ENCODE assay signal across 22 cellular contexts in genomic region chr10:69214666-69215131, GRCh38. TPM values are rescaled to one million over a fixed set of nuclear protein-coding genes. Genes with fewer than 3 reads are reported as not detected.
DNase-seq lines count a peak whose midpoint lies in the region; ATAC-seq and TF ChIP-seq lines count a peak whose summit lies in the region.
"Had no signal": no experiment of that assay in that cellular context is flagged by ENCODE, and none has a peak within 500 bp of the region (broad histone marks: within the 10 kb centered on the region; RNA-seq: fewer than 3 reads in every experiment).

No MANE protein-coding gene starts in this region.

- ATAC-seq in activated naive CD4-positive, alpha-beta T cell treated with anti-CD3 and anti-CD28 coated beads, Interleukin-2, amount 50 U/mL, for 72 hours = peak; percentile 36 to 42
- ATAC-seq: heart left ventricle had no signal

- no peaks in the 10 kb centered on the region for H3K79me2 ChIP-seq in smooth muscle cell (ENCODE audit: low read depth)

- H3K27me3 Mint-ChIP-seq in T-helper 1 cell treated with Interleukin-12 subunit alpha and Interleukin-12 subunit beta and Interleukin-4 antibody, amounts not matched to agents 30 μg/mL and 1 μg/mL, for 36 hours (ENCODE audit: low read depth) = no peaks in the 10 kb centered on the region
- H3K27me3 Mint-ChIP-seq: progenitor cell of endocrine pancreas had no signal

- H3K27me3 ChIP-seq in HL-60 (ENCODE audit: insufficient read depth, poor library complexity, severe bottlenecking) (no peaks in the 10 kb centered on the region), neutrophil (no peaks in the 10 kb centered on the region), smooth muscle cell (ENCODE audit: low read depth) (no peaks in the 10 kb centered on the region)
- H3K27me3 ChIP-seq: MG63, SJSA1, upper lobe of left lung had no signal

- H3K9me3 ChIP-seq in neutrophil (no peaks in the 10 kb centered on the region), smooth muscle cell (replicated peaks; ENCODE audit: low read depth) (no peaks in the 10 kb centered on the region)
- H3K9me3 ChIP-seq: MG63, SJSA1, upper lobe of left lung had no signal

- in situ Hi-C loops in GM13976 (cut with MboI; ENCODE audit: low sequenced_read_pairs, unreplicated experiment) = no loop called here

- no peak overlapping the region for H2AFZ ChIP-seq in smooth muscle cell (ENCODE audit: low read depth)

- H3K36me3 ChIP-seq in neutrophil (no peaks in the 10 kb centered on the region), smooth muscle cell (ENCODE audit: low read depth) (no peaks in the 10 kb centered on the region)
- H3K36me3 ChIP-seq: MG63, SJSA1, upper lobe of left lung had no signal

- H3F3A ChIP-seq in smooth muscle cell (ENCODE audit: low read depth) = no peaks in the 10 kb centered on the region

- H3K27ac Mint-ChIP-seq in activated naive CD4-positive, alpha-beta T cell treated with anti-CD3 and anti-CD28 coated beads, Interleukin-2, amount 50 U/mL, for 72 hours = peak overlapping the region in 1 of 2 donors; percentile 52
- no peak overlapping the region for H3K27ac Mint-ChIP-seq in T-helper 1 cell treated with Interleukin-12 subunit alpha and Interleukin-12 subunit beta and Interleukin-4 antibody, amounts not matched to agents 30 μg/mL and 1 μg/mL, for 36 hours
- H3K27ac Mint-ChIP-seq: progenitor cell of endocrine pancreas had no signal

- H3K4me3 Mint-ChIP-seq in T-helper 1 cell treated with Interleukin-12 subunit alpha and Interleukin-12 subunit beta and Interleukin-4 antibody, amounts not matched to agents 30 μg/mL and 1 μg/mL, for 36 hours = peak overlapping the region; percentile 3

- H3K9ac ChIP-seq in smooth muscle cell (ENCODE audit: low read depth) = no peak overlapping the region

- no peaks in the 10 kb centered on the region for H3K9me3 Mint-ChIP-seq in activated naive CD4-positive, alpha-beta T cell treated with anti-CD3 and anti-CD28 coated beads, Interleukin-2, amount 50 U/mL, for 72 hours
- H3K9me3 Mint-ChIP-seq in T-helper 1 cell treated with Interleukin-12 subunit alpha and Interleukin-12 subunit beta and Interleukin-4 antibody, amounts not matched to agents 30 μg/mL and 1 μg/mL, for 36 hours = peaks cover 14% of the 10 kb centered on the region

- H3K4me1 Mint-ChIP-seq in T-helper 1 cell treated with Interleukin-12 subunit alpha and Interleukin-12 subunit beta and Interleukin-4 antibody, amounts not matched to agents 30 μg/mL and 1 μg/mL, for 36 hours (ENCODE audit: low read depth) = peaks cover 46% of the 10 kb centered on the region

- H3K4me3 ChIP-seq in HL-60 (replicated peaks; ENCODE audit: insufficient read depth, low read length) (no peak overlapping the region), neutrophil (ENCODE audit: low read depth in 1 of 2, low read length in 1 of 2) (peak overlapping the region in 1 of 2 experiments; percentile 25), smooth muscle cell (no peak overlapping the region)
- H3K4me3 ChIP-seq: lung, MG63, SJSA1, upper lobe of left lung had no signal

- 98% methylated on average over 6 of the region's 6 CpGs for WGBS in smooth muscle cell (ENCODE audit: low lambda C conversion rate)

- TF ChIP-seq CTCF in HL-60 (IDR thresholded peaks at IDR 0.05; ENCODE audit: insufficient read depth, low read length) (no peak), neutrophil (IDR thresholded peaks at IDR 0.05) (no peak), smooth muscle cell (IDR thresholded peaks at IDR 0.05; ENCODE audit: borderline replicate concordance, insufficient read depth, poor library complexity, severe bottlenecking) (no peak), GM13976 (IDR thresholded peaks at IDR 0.05; ENCODE audit: borderline replicate concordance, control extremely low read depth, extremely low read depth, insufficient read depth, missing control alignments) (no peak)

- no peak overlapping the region for H3K4me2 ChIP-seq in smooth muscle cell

- no peaks in the 10 kb centered on the region for H3K36me3 Mint-ChIP-seq in activated naive CD4-positive, alpha-beta T cell treated with anti-CD3 and anti-CD28 coated beads, Interleukin-2, amount 50 U/mL, for 72 hours
- peaks cover 6% of the 10 kb centered on the region for H3K36me3 Mint-ChIP-seq in T-helper 1 cell treated with Interleukin-12 subunit alpha and Interleukin-12 subunit beta and Interleukin-4 antibody, amounts not matched to agents 30 μg/mL and 1 μg/mL, for 36 hours (ENCODE audit: low read depth)

- H3K27ac ChIP-seq in HL-60 (replicated peaks) (no peak overlapping the region; the same call in 1 of the 2 replicates), neutrophil (peak overlapping the region; percentile 60), smooth muscle cell (ENCODE audit: low read depth) (no peak overlapping the region)
- H3K27ac ChIP-seq: SJSA1 had no signal

- H4K20me1 ChIP-seq in smooth muscle cell (ENCODE audit: low read depth) = no peaks in the 10 kb centered on the region

- H3K4me1 ChIP-seq in neutrophil (ENCODE audit: control insufficient read depth in 1 of 2, insufficient read depth in 1 of 2, low read depth in 1 of 2, low read length in 1 of 2) (peaks cover 16 to 20% of the 10 kb centered on the region in 2 experiments), smooth muscle cell (ENCODE audit: low read depth) (no peaks in the 10 kb centered on the region)

- no peak for DNase-seq in activated naive CD4-positive, alpha-beta T cell treated with anti-CD3 and anti-CD28 coated beads, Interleukin-2, amount 50 U/mL, for 72 hours (ENCODE audit: low spot score in 2 of 2)
- no peak for DNase-seq in activated naive CD4-positive, alpha-beta T cell treated with anti-CD3 and anti-CD28 coated beads, Interleukin-2, amount 50 U/mL, for 16 hours
- DNase-seq in HL-60 (ENCODE audit: low read depth in 1 of 2, low spot score in 1 of 2) (peak; percentile 35 to 54), GM03348 (ENCODE audit: low spot score) (no peak), smooth muscle cell (lab: John Stamatoyannopoulos, UW; ENCODE audit: unreplicated experiment) (no peak), GM13976 (ENCODE audit: low spot score) (no peak)
- DNase-seq: activated T-cell treated with anti-CD3 and anti-CD28 coated beads for 4 hours; DMS153; heart left ventricle; kidney glomerular epithelial cell; MG63; NCI-H1694; NCI-H2171 treated with DMSO at 0.1 percent for 48 hours; NCI-H524; NK-92 treated with Interleukin-12 subunit alpha and Interleukin-12 subunit beta, amount 100 ng/mL, for 24 hours; stimulated activated CD8-positive, alpha-beta memory T cell treated with anti-CD3 and anti-CD28 coated beads, Interleukin-4, amount 100 ng/mL, for 48 hours; upper lobe of left lung had no signal

RNA-seq across cellular contexts. Expression of gene HKDC1, which starts 5.4 kb away (rescaled TPM):
- under 1 TPM; 0.41 to 0.46 TPM for total RNA-seq in activated naive CD4-positive, alpha-beta T cell treated with anti-CD3 and anti-CD28 coated beads, Interleukin-2, amount 50 U/mL, for 72 hours
- 0.09 TPM in 1 of 2 replicates, not detected in the other for total RNA-seq in smooth muscle cell
- 0.27 TPM in 1 of 2 replicates, not detected in the other for polyA plus RNA-seq in smooth muscle cell

RNA-seq across cellular contexts. Expression of gene SUPV3L1, which starts 34.7 kb away (rescaled TPM):
- total RNA-seq in activated naive CD4-positive, alpha-beta T cell treated with anti-CD3 and anti-CD28 coated beads, Interleukin-2, amount 50 U/mL, for 72 hours = 10 to 100 TPM; 44.4 to 45.9 TPM
- total RNA-seq in smooth muscle cell = 21.3 and 32.6 TPM in 2 replicates
- polyA plus RNA-seq in smooth muscle cell = 20.1 and 21.0 TPM in 2 replicates

Comparison
In these comparisons a context has a peak if more than half of its experiments do, and no peak if none do; other contexts are left out.
1. DNase-seq: peak in HL-60 (2 of 2); none in activated naive CD4-positive, alpha-beta T cell treated with anti-CD3 and anti-CD28 coated beads, Interleukin-2, amount 50 U/mL, for 72 hours (0 of 2), activated naive CD4-positive, alpha-beta T cell treated with anti-CD3 and anti-CD28 coated beads, Interleukin-2, amount 50 U/mL, for 16 hours (single experiment), GM03348 (single experiment), smooth muscle cell (single experiment) and GM13976 (single experiment).